ENCODE assay signal across 1 cellular context in genomic region chr16:50310308-50311133, GRCh38.
TF ChIP-seq lines count a peak whose summit lies in the region.

No MANE protein-coding gene starts in this region.

TF ChIP-seq in HepG2, 621 proteins besides CTCF, POLR2A, EP300 and RAD21 (continues in another document):
- TF ChIP-seq ZSCAN30 (CRISPR knock-in tag; IDR thresholded peaks at IDR 0.05) = no peak
- TF ChIP-seq ONECUT2 (CRISPR knock-in tag; IDR thresholded peaks at IDR 0.05) = no peak
- no peak for TF ChIP-seq SP140L (CRISPR knock-in tag; IDR thresholded peaks at IDR 0.05; ENCODE audit: borderline replicate concordance)
- TF ChIP-seq HOXA5 (CRISPR knock-in tag; IDR thresholded peaks at IDR 0.05) = no peak
- TF ChIP-seq ZNF496 (CRISPR knock-in tag; IDR thresholded peaks at IDR 0.05; ENCODE audit: insufficient replicate concordance) = no peak
- TF ChIP-seq ZNF512 (CRISPR knock-in tag; IDR thresholded peaks at IDR 0.05) = no peak
- no peak for TF ChIP-seq SKI (IDR thresholded peaks at IDR 0.05; ENCODE audit: partially characterized antibody)
- TF ChIP-seq SP4 (CRISPR knock-in tag; IDR thresholded peaks at IDR 0.05) = no peak
- TF ChIP-seq ZNF282 (IDR thresholded peaks at IDR 0.05; ENCODE audit: partially characterized antibody) = no peak
- peak; percentile 3 for TF ChIP-seq ZNF883 (CRISPR knock-in tag; IDR thresholded peaks at IDR 0.05; ENCODE audit: not compliant biosample characterization)
- TF ChIP-seq TEF (CRISPR knock-in tag; IDR thresholded peaks at IDR 0.05) = no peak
- no peak for TF ChIP-seq PLRG1 (conservative IDR thresholded peaks at IDR 0.05)
- no peak for TF ChIP-seq ZNF577 (CRISPR knock-in tag; IDR thresholded peaks at IDR 0.05; ENCODE audit: borderline replicate concordance, low read depth)
- no peak for TF ChIP-seq PHF20 (CRISPR knock-in tag; IDR thresholded peaks at IDR 0.05)
- TF ChIP-seq DMTF1 (CRISPR knock-in tag; IDR thresholded peaks at IDR 0.05) = no peak
- TF ChIP-seq ZXDC (CRISPR knock-in tag; IDR thresholded peaks at IDR 0.05) = no peak
- no peak for TF ChIP-seq CREM (IDR thresholded peaks at IDR 0.05)
- TF ChIP-seq CREM (CRISPR knock-in tag; IDR thresholded peaks at IDR 0.05) = no peak
- no peak for TF ChIP-seq FOXO4 (CRISPR knock-in tag; conservative IDR thresholded peaks at IDR 0.05)
- no peak for TF ChIP-seq KLF12 (CRISPR knock-in tag; IDR thresholded peaks at IDR 0.05; ENCODE audit: borderline replicate concordance)
- TF ChIP-seq THAP11 (CRISPR knock-in tag; IDR thresholded peaks at IDR 0.05) = no peak
- no peak for TF ChIP-seq EZH2 (conservative IDR thresholded peaks at IDR 0.05; ENCODE audit: low read depth, low read length)
- TF ChIP-seq RXRA (CRISPR knock-in tag; IDR thresholded peaks at IDR 0.05) = no peak
- no peak for TF ChIP-seq ZNF296 (CRISPR knock-in tag; conservative IDR thresholded peaks at IDR 0.05)
- 0 out of 2 replicates have a peak, but pooled peaks have one; percentile 58 for TF ChIP-seq ZNF251 (CRISPR knock-in tag; IDR thresholded peaks at IDR 0.05)
- TF ChIP-seq GFI1 (CRISPR knock-in tag; IDR thresholded peaks at IDR 0.05; ENCODE audit: borderline replicate concordance) = no peak
- no peak for TF ChIP-seq JUN (CRISPR knock-in tag; IDR thresholded peaks at IDR 0.05)
- TF ChIP-seq TBX2 (CRISPR knock-in tag; IDR thresholded peaks at IDR 0.05; ENCODE audit: borderline replicate concordance) = 0 out of 2 replicates have a peak, but pooled peaks have one; percentile 51
- TF ChIP-seq ZNF609 (CRISPR knock-in tag; IDR thresholded peaks at IDR 0.05; ENCODE audit: borderline replicate concordance) = no peak
- no peak for TF ChIP-seq ELF4 (CRISPR knock-in tag; IDR thresholded peaks at IDR 0.05; ENCODE audit: borderline replicate concordance)
- TF ChIP-seq ZNF124 (CRISPR knock-in tag; IDR thresholded peaks at IDR 0.05) = no peak
- TF ChIP-seq ZNF180 (CRISPR knock-in tag; IDR thresholded peaks at IDR 0.05; ENCODE audit: borderline replicate concordance, low read depth) = no peak
- TF ChIP-seq HNRNPLL (IDR thresholded peaks at IDR 0.05; ENCODE audit: low read depth, low read length, poor library complexity, severe bottlenecking) = no peak
- TF ChIP-seq PREB (CRISPR knock-in tag; IDR thresholded peaks at IDR 0.05) = no peak
- no peak for TF ChIP-seq HMGXB4 (CRISPR knock-in tag; IDR thresholded peaks at IDR 0.05; ENCODE audit: borderline replicate concordance in 1 of 2, low read depth in 1 of 2)
- TF ChIP-seq TOE1 (CRISPR knock-in tag; IDR thresholded peaks at IDR 0.05) = no peak
- TF ChIP-seq PHF8 (CRISPR knock-in tag; IDR thresholded peaks at IDR 0.05) = no peak
- no peak for TF ChIP-seq NONO (IDR thresholded peaks at IDR 0.05)
- no peak for TF ChIP-seq NONO (CRISPR knock-in tag; conservative IDR thresholded peaks at IDR 0.05)
- TF ChIP-seq RORA (CRISPR knock-in tag; IDR thresholded peaks at IDR 0.05) = no peak
- TF ChIP-seq MXD1 (CRISPR knock-in tag; IDR thresholded peaks at IDR 0.05) = no peak
- 0 out of 2 replicates have a peak, but pooled peaks have one; percentile 33 for TF ChIP-seq THAP8 (CRISPR knock-in tag; IDR thresholded peaks at IDR 0.05; ENCODE audit: borderline replicate concordance)
- 0 out of 2 replicates have a peak, but pooled peaks have one; percentile 36 for TF ChIP-seq IKZF5 (CRISPR knock-in tag; IDR thresholded peaks at IDR 0.05)
- peak; percentile 13; the same call in 1 of the 2 replicates for TF ChIP-seq ZNF329 (CRISPR knock-in tag; IDR thresholded peaks at IDR 0.05; ENCODE audit: low read depth)
- TF ChIP-seq STAG1 (CRISPR knock-in tag; IDR thresholded peaks at IDR 0.05) = 0 out of 2 replicates have a peak, but pooled peaks have one; percentile 4
- TF ChIP-seq ZNF230 (CRISPR knock-in tag; IDR thresholded peaks at IDR 0.05) = no peak
- TF ChIP-seq CHD4 (IDR thresholded peaks at IDR 0.05; ENCODE audit: borderline replicate concordance, low read length) = no peak
- TF ChIP-seq ZNF138 (CRISPR knock-in tag; IDR thresholded peaks at IDR 0.05; ENCODE audit: low read depth) = 0 out of 2 replicates have a peak, but pooled peaks have one; percentile 2
- no peak for TF ChIP-seq GLI4 (CRISPR knock-in tag; IDR thresholded peaks at IDR 0.05; ENCODE audit: borderline replicate concordance)
